8 cellular contexts compared by ENCODE assay signal in genomic region chr2:224584768-224585204, GRCh38. TPM values are rescaled to one million over a fixed set of nuclear protein-coding genes. Genes with fewer than 3 reads are reported as not detected.
DNase-seq lines count a peak whose midpoint lies in the region; ATAC-seq, FAIRE-seq and TF ChIP-seq lines count a peak whose summit lies in the region.

No MANE protein-coding gene starts in this region.

- H4K20me1 ChIP-seq in KMS-11 (ENCODE audit: insufficient read depth): peaks cover 31% of the 10 kb centered on the region

- intact Hi-C loops in activated CD4-positive, alpha-beta T cell treated with anti-CD3 and anti-CD28 coated beads, Interleukin-2, amount 10 ng/mL, durations not matched to agents 24 days and 14 days (cut with micrococcal nuclease): loop anchor here (1.0 to 10.0 kb wide), 10 partner anchors 10 to 642 kb away; partner anchors contain the start of genes DOCK10, MRPL44 and SERPINE2
- intact Hi-C loops in colonic mucosa (cut with DNase I): no loop called here

- peaks cover 47% of the 10 kb centered on the region for H3K79me2 ChIP-seq in KMS-11 (ENCODE audit: insufficient read depth, low read depth)

- no peak for FAIRE-seq in GM12891 (lab: Jason Lieb, UNC)

- no peaks in the 10 kb centered on the region for H3K9me3 Mint-ChIP-seq in activated CD4-positive, alpha-beta T cell treated with anti-CD3 and anti-CD28 coated beads, Interleukin-2, amount 10 ng/mL, durations not matched to agents 24 days and 14 days

- peaks cover 25% of the 10 kb centered on the region for H3K36me3 Mint-ChIP-seq in activated CD4-positive, alpha-beta T cell treated with anti-CD3 and anti-CD28 coated beads, Interleukin-2, amount 10 ng/mL, durations not matched to agents 24 days and 14 days (ENCODE audit: low read depth)

- peak overlapping the region; percentile 92 for H3K4me3 Mint-ChIP-seq in activated CD4-positive, alpha-beta T cell treated with anti-CD3 and anti-CD28 coated beads, Interleukin-2, amount 10 ng/mL, durations not matched to agents 24 days and 14 days

- ATAC-seq in GM21723 (IDR thresholded peaks at IDR 0.05; ENCODE audit: unreplicated experiment): peak; percentile 36

- peaks cover 20% of the 10 kb centered on the region for H3K4me1 ChIP-seq in KMS-11 (ENCODE audit: low read depth, poor library complexity, severe bottlenecking)
- H3K4me1 ChIP-seq in colonic mucosa: peaks cover 8% of the 10 kb centered on the region

- peak overlapping the region; percentile 95 for H3K27ac Mint-ChIP-seq in activated CD4-positive, alpha-beta T cell treated with anti-CD3 and anti-CD28 coated beads, Interleukin-2, amount 10 ng/mL, durations not matched to agents 24 days and 14 days

- H3K4me2 ChIP-seq in KMS-11: no peak overlapping the region

- no peak overlapping the region for H2AFZ ChIP-seq in KMS-11 (ENCODE audit: low read depth)

- TF ChIP-seq CTCF in KMS-11 (conservative IDR thresholded peaks at IDR 0.05; ENCODE audit: low read depth, low read length) (no peak), colonic mucosa (IDR thresholded peaks at IDR 0.05) (no peak)

- no peak for TF ChIP-seq POLR2A in GM12891 (IDR thresholded peaks at IDR 0.05; ENCODE audit: low read depth, low read length)

- DNase-seq in GM12891 (ENCODE audit: insufficient read length, low spot score): peak; percentile 48
- peak; percentile 90 for DNase-seq in activated CD4-positive, alpha-beta T cell treated with anti-CD3 and anti-CD28 coated beads, Interleukin-2, amount 10 ng/mL, durations not matched to agents 24 days and 14 days
- peak; percentile 54 for DNase-seq in colonic mucosa
- peak; percentile 45 to 48 for DNase-seq in lung microvascular endothelial cell (ENCODE audit: low read depth in 2 of 2)
- DNase-seq in stimulated activated CD8-positive, alpha-beta memory T cell treated with anti-CD3 and anti-CD28 coated beads, Interleukin-15, amount 100 ng/mL, for 48 hours (ENCODE audit: low read depth in 2 of 2): peak; percentile 41 to 52
- no peak for DNase-seq in KBM-7

- H3K36me3 ChIP-seq in KMS-11 (ENCODE audit: insufficient read depth) (no peaks in the 10 kb centered on the region), colonic mucosa (no peaks in the 10 kb centered on the region)

- H3K4me1 Mint-ChIP-seq in activated CD4-positive, alpha-beta T cell treated with anti-CD3 and anti-CD28 coated beads, Interleukin-2, amount 10 ng/mL, durations not matched to agents 24 days and 14 days: peaks cover 33% of the 10 kb centered on the region

- H3K4me3 ChIP-seq in KMS-11 (IDR thresholded peaks at IDR 0.05; ENCODE audit: insufficient read depth, low read depth, low read length): no peak overlapping the region
- peak overlapping the region; percentile 62 for H3K4me3 ChIP-seq in colonic mucosa

- H3K27ac ChIP-seq in KMS-11 (peak overlapping the region; percentile 66), colonic mucosa (peak overlapping the region; percentile 85)

- H3K27me3 Mint-ChIP-seq in activated CD4-positive, alpha-beta T cell treated with anti-CD3 and anti-CD28 coated beads, Interleukin-2, amount 10 ng/mL, durations not matched to agents 24 days and 14 days: no peaks in the 10 kb centered on the region

- in situ Hi-C loops in KBM-7 (cut with MboI; ENCODE audit: low pct_unique_long_range_greater_than_20kb, low sequenced_read_pairs): no loop called here

- H3K27me3 ChIP-seq in KMS-11 (ENCODE audit: insufficient read depth, low read depth) (no peaks in the 10 kb centered on the region), colonic mucosa (no peaks in the 10 kb centered on the region)

- peak overlapping the region; percentile 72; the same call in 1 of the 2 replicates for H3K9ac ChIP-seq in KMS-11
- H3K9ac ChIP-seq in colonic mucosa (ENCODE audit: low read depth in 2 of 2, low read length in 2 of 2): peak overlapping the region; percentile 63 to 96

- no peaks in the 10 kb centered on the region for H3K9me3 ChIP-seq in colonic mucosa

TF ChIP-seq in GM12891, 5 proteins besides CTCF, POLR2A, EP300 and RAD21:
- TF ChIP-seq SPI1 (IDR thresholded peaks at IDR 0.05; ENCODE audit: low read depth, low read length): no peak
- TF ChIP-seq PAX5 (IDR thresholded peaks at IDR 0.05; ENCODE audit: insufficient read depth, low read length, severe bottlenecking): no peak
- TF ChIP-seq POU2F2 (IDR thresholded peaks at IDR 0.05; ENCODE audit: low read depth, low read length): no peak
- TF ChIP-seq POLR2AphosphoS5 (IDR thresholded peaks at IDR 0.05; ENCODE audit: low read depth, low read length): no peak
- TF ChIP-seq TAF1 (IDR thresholded peaks at IDR 0.05; ENCODE audit: low read depth, low read length): no peak

RNA-seq across cellular contexts. Expression of gene CUL3, which starts 0.4 kb away (rescaled TPM):
- polyA plus RNA-seq in GM12891 (2012; ENCODE audit: low read depth, missing spikeins): 40.9 TPM
- 92.6 and 97.3 TPM in 2 replicates for total RNA-seq in activated CD4-positive, alpha-beta T cell treated with anti-CD3 and anti-CD28 coated beads, Interleukin-2, amount 10 ng/mL, durations not matched to agents 24 days and 14 days
- total RNA-seq in colonic mucosa: 10 to 100 TPM; 83.9 to 88.3 TPM
- 34.4 and 37.3 TPM in 2 replicates for total RNA-seq in lung microvascular endothelial cell
